ENCODE assay signal across 8 cellular contexts in genomic region chr14:58280954-58281787, GRCh38. TPM values are rescaled to one million over a fixed set of nuclear protein-coding genes. Genes with fewer than 3 reads are reported as not detected.
A peak's percentile ranks its signal among the peaks of the same experiment; 100 is the strongest.
DNase-seq lines count a peak whose midpoint lies in the region; ATAC-seq and TF ChIP-seq lines count a peak whose summit lies in the region.

No MANE protein-coding gene starts in this region.

- CTCF ChIA-PET in A673 (lab: Charles Lee) = no interaction called here
- CTCF ChIA-PET in activated naive CD4-positive, alpha-beta T cell treated with anti-CD3 and anti-CD28 coated beads, Interleukin-2, amount 10 ng/mL, durations not matched to agents 7 days and 5 days (lab: Charles Lee) = interaction anchor here (0.8 kb wide), 1 partner anchor 728 kb away, joined by 3 read pairs; no protein-coding TSS in a partner anchor

- TF ChIP-seq CTCF in A673 (conservative IDR thresholded peaks at IDR 0.05; ENCODE audit: low read depth, low read length) = no peak

- ATAC-seq in GM18868 (IDR thresholded peaks at IDR 0.05; ENCODE audit: unreplicated experiment) (peak; percentile 87), HG03097 (IDR thresholded peaks at IDR 0.05; ENCODE audit: low FRiP score, unreplicated experiment) (no peak)

- no TSS peak for BruUV-seq in A673 (replicated peaks; lab: Mats Ljungman, UMichigan)

- H2BK12ac ChIP-seq in trophoblast cell (ENCODE audit: low read length) = no peak overlapping the region

- H3K27ac Mint-ChIP-seq in activated naive CD4-positive, alpha-beta T cell treated with anti-CD3 and anti-CD28 coated beads, Interleukin-2, amount 10 ng/mL, durations not matched to agents 7 days and 5 days = peak overlapping the region; percentile 88

- H3K27me3 ChIP-seq in A673 (replicated peaks; ENCODE audit: insufficient read depth, low read depth, low read length, poor library complexity) (no peaks in the 10 kb centered on the region), HUES6 (ENCODE audit: control insufficient read depth, insufficient read depth, low read length) (no peaks in the 10 kb centered on the region), trophoblast cell (ENCODE audit: insufficient read depth, low read length) (no peaks in the 10 kb centered on the region)

- no peak overlapping the region for H2BK5ac ChIP-seq in trophoblast cell (ENCODE audit: low read depth, low read length, poor library complexity)

- H2AK5ac ChIP-seq in trophoblast cell (ENCODE audit: low read length) = no peak overlapping the region

- no peaks in the 10 kb centered on the region for H3K79me2 ChIP-seq in trophoblast cell (ENCODE audit: control insufficient read depth, insufficient read depth, low read length, poor library complexity)

- no peaks in the 10 kb centered on the region for H3K9me3 Mint-ChIP-seq in activated naive CD4-positive, alpha-beta T cell treated with anti-CD3 and anti-CD28 coated beads, Interleukin-2, amount 10 ng/mL, durations not matched to agents 7 days and 5 days

- POLR2A ChIA-PET in A673 (lab: Charles Lee; ENCODE audit: low non-redundant PET) = no interaction called here

- intact Hi-C loops in A673 (cut with micrococcal nuclease; ENCODE audit: unreplicated experiment) = no loop called here

- DNase-seq in A673 (ENCODE audit: low spot score) = peak; percentile 89
- DNase-seq in activated naive CD4-positive, alpha-beta T cell treated with anti-CD3 and anti-CD28 coated beads, Interleukin-2, amount 10 ng/mL, durations not matched to agents 7 days and 5 days = no peak
- DNase-seq in foreskin melanocyte = peak; percentile 100
- peak; percentile 10 to 39 for DNase-seq in trophoblast cell
- DNase-seq in DMS114 treated with DMSO at 0.1 percent for 48 hours (lab: John Stamatoyannopoulos, UW; ENCODE audit: unreplicated experiment) = no peak

- no peak overlapping the region for H3K14ac ChIP-seq in trophoblast cell (ENCODE audit: low read length)

- H3K4me1 ChIP-seq in A673 (ENCODE audit: insufficient read depth, low read length, poor library complexity, severe bottlenecking) (peaks cover 21% of the 10 kb centered on the region), HUES6 (ENCODE audit: control insufficient read depth, insufficient read depth, low read length) (no peaks in the 10 kb centered on the region), trophoblast cell (ENCODE audit: control insufficient read depth in 1 of 2, insufficient read depth in 2 of 2, low read length in 2 of 2) (no peaks in the 10 kb centered on the region)

- no peak overlapping the region for H2BK120ac ChIP-seq in trophoblast cell (ENCODE audit: insufficient read depth, low read length, poor library complexity)

- H3K36me3 ChIP-seq in A673 (ENCODE audit: insufficient read depth, low read length, poor library complexity, severe bottlenecking) (peaks cover 53% of the 10 kb centered on the region), HUES6 (ENCODE audit: control insufficient read depth, insufficient read depth, low read length) (peaks cover 69% of the 10 kb centered on the region), trophoblast cell (ENCODE audit: control insufficient read depth in 1 of 2, insufficient read depth in 2 of 2, low read length in 2 of 2) (peaks cover 15 to 16% of the 10 kb centered on the region in 2 experiments)

- H3K4me3 ChIP-seq in A673 (ENCODE audit: low read depth, low read length, poor library complexity, severe bottlenecking) (no peak overlapping the region), HUES6 (ENCODE audit: low read depth, low read length) (no peak overlapping the region), trophoblast cell (ENCODE audit: low read depth, low read length) (no peak overlapping the region)

- H3K23ac ChIP-seq in trophoblast cell (ENCODE audit: low read length) = no peak overlapping the region

- peak overlapping the region; percentile 26 for H3K9ac ChIP-seq in HUES6 (ENCODE audit: low read length)
- no peak overlapping the region for H3K9ac ChIP-seq in trophoblast cell (ENCODE audit: low read length)

- H3K18ac ChIP-seq in trophoblast cell (ENCODE audit: low read length) = no peak overlapping the region

- no CpG with 5 or more reads among the region's 4 CpGs for WGBS in trophoblast cell (ENCODE audit: extremely low coverage, insufficient coverage, insufficient read length)

- H4K91ac ChIP-seq in trophoblast cell (ENCODE audit: low read depth, low read length) = no peak overlapping the region

- peaks cover 66% of the 10 kb centered on the region for H3K36me3 Mint-ChIP-seq in activated naive CD4-positive, alpha-beta T cell treated with anti-CD3 and anti-CD28 coated beads, Interleukin-2, amount 10 ng/mL, durations not matched to agents 7 days and 5 days

- H3K79me1 ChIP-seq in trophoblast cell (ENCODE audit: low read length) = no peaks in the 10 kb centered on the region

- peaks cover 54% of the 10 kb centered on the region for H3K4me1 Mint-ChIP-seq in activated naive CD4-positive, alpha-beta T cell treated with anti-CD3 and anti-CD28 coated beads, Interleukin-2, amount 10 ng/mL, durations not matched to agents 7 days and 5 days

- peak overlapping the region; percentile 30 for H3K4me3 Mint-ChIP-seq in activated naive CD4-positive, alpha-beta T cell treated with anti-CD3 and anti-CD28 coated beads, Interleukin-2, amount 10 ng/mL, durations not matched to agents 7 days and 5 days

- no peak overlapping the region for H4K8ac ChIP-seq in trophoblast cell (ENCODE audit: low read depth, low read length)

- H3K4me2 ChIP-seq in trophoblast cell (ENCODE audit: low read length) = no peak overlapping the region

- H3K27ac ChIP-seq in A673 (ENCODE audit: low read depth, low read length, poor library complexity, severe bottlenecking) (peak overlapping the region; percentile 78), HUES6 (ENCODE audit: low read depth, low read length) (no peak overlapping the region), trophoblast cell (ENCODE audit: low read depth, low read length) (no peak overlapping the region)

- H3K4ac ChIP-seq in trophoblast cell (ENCODE audit: low read depth, low read length) = no peak overlapping the region

- no peak overlapping the region for H4K12ac ChIP-seq in trophoblast cell (ENCODE audit: low read depth, low read length)

- H2AFZ ChIP-seq in trophoblast cell (ENCODE audit: insufficient read depth, low read length, poor library complexity) = no peak overlapping the region

- no peaks in the 10 kb centered on the region for H3K9me3 ChIP-seq in A673 (ENCODE audit: low read depth, low read length, poor library complexity, severe bottlenecking)
- H3K9me3 ChIP-seq in HUES6 (ENCODE audit: control insufficient read depth, insufficient read depth, low read depth, low read length) = no peaks in the 10 kb centered on the region
- H3K9me3 ChIP-seq in trophoblast cell (ENCODE audit: insufficient read depth, low read depth, low read length) = no peaks in the 10 kb centered on the region

- H3K27me3 Mint-ChIP-seq in activated naive CD4-positive, alpha-beta T cell treated with anti-CD3 and anti-CD28 coated beads, Interleukin-2, amount 10 ng/mL, durations not matched to agents 7 days and 5 days = no peaks in the 10 kb centered on the region

RNA-seq across cellular contexts. Expression of gene ARID4A, which starts 17.2 kb away (rescaled TPM):
- 24.1 and 24.9 TPM in 2 replicates for total RNA-seq in A673 (2021)
- polyA plus RNA-seq in trophoblast cell (2013) = 11.2 and 12.3 TPM in 2 replicates

RNA-seq across cellular contexts. Expression of gene PSMA3, which starts 36.5 kb away (rescaled TPM):
- 355 and 375 TPM in 2 replicates for total RNA-seq in A673 (2021)
- polyA plus RNA-seq in trophoblast cell (2013) = 405 and 413 TPM in 2 replicates

Comparison
In these comparisons a context has a peak if more than half of its experiments do, and no peak if none do; other contexts are left out.
1. DNase-seq: peak in A673 (single experiment), foreskin melanocyte (single experiment) and trophoblast cell (2 of 2); none in activated naive CD4-positive, alpha-beta T cell treated with anti-CD3 and anti-CD28 coated beads, Interleukin-2, amount 10 ng/mL, durations not matched to agents 7 days and 5 days (single experiment) and DMS114 treated with DMSO at 0.1 percent for 48 hours (single experiment).